In genomic region chr19:58585442-58586130, GRCh38 we compare ENCODE assay signal across 2 cellular contexts.
TF ChIP-seq lines count a peak whose summit lies in the region.

No MANE protein-coding gene starts in this region.

TF ChIP-seq in HEK293, 187 proteins besides CTCF, POLR2A, EP300 and RAD21:
- TF ChIP-seq ZSCAN4 (tag by site-specific recombination; IDR thresholded peaks at IDR 0.05) (peak; percentile 61), ZBTB26 (tag by site-specific recombination; optimal IDR thresholded peaks at IDR 0.05) (peak; percentile 9), ZNF23 (tag by site-specific recombination; IDR thresholded peaks at IDR 0.05; ENCODE audit: borderline replicate concordance) (no peak), ZNF48 (tag by site-specific recombination; IDR thresholded peaks at IDR 0.05) (no peak)

TF ChIP-seq in GM12878, 131 proteins besides CTCF, POLR2A, EP300 and RAD21:
- TF ChIP-seq ASH2L (IDR thresholded peaks at IDR 0.05; ENCODE audit: borderline replicate concordance, low read depth) (no peak), CHD2 (IDR thresholded peaks at IDR 0.05; ENCODE audit: borderline replicate concordance, low read depth, low read length) (no peak), IKZF1 (conservative IDR thresholded peaks at IDR 0.05) (no peak), TAF1 (IDR thresholded peaks at IDR 0.05; ENCODE audit: borderline replicate concordance, low read depth, low read length) (no peak)
